14 cellular contexts compared by ENCODE assay signal in genomic region chr17:40253565-40253964, GRCh38. TPM values are rescaled to one million over a fixed set of nuclear protein-coding genes. Genes with fewer than 3 reads are reported as not detected.
DNase-seq lines count a peak whose midpoint lies in the region; ATAC-seq and TF ChIP-seq lines count a peak whose summit lies in the region.
"Had no signal": no experiment of that assay in that cellular context is flagged by ENCODE, and none has a peak within 500 bp of the region (broad histone marks: within the 10 kb centered on the region; RNA-seq: fewer than 3 reads in every experiment).

No MANE protein-coding gene starts in this region.

- H3K36me3 Mint-ChIP-seq in WTC11, result peaks cover 21% of the 10 kb centered on the region
- H3K36me3 Mint-ChIP-seq in stimulated activated effector memory CD8-positive, alpha-beta T cell treated with anti-CD3 and anti-CD28 coated beads, Interleukin-12 subunit alpha, Interleukin-12 subunit beta, amount 100 ng/mL, for 72 hours, result peaks cover 7% of the 10 kb centered on the region

- TF ChIP-seq CTCF in HEK293 (tag by site-specific recombination; IDR thresholded peaks at IDR 0.05) (no peak), WTC11 (IDR thresholded peaks at IDR 0.05) (no peak)

- peaks cover 24 to 26% of the 10 kb centered on the region in 2 experiments for H3K36me3 ChIP-seq in HEK293 (ENCODE audit: control insufficient read depth in 2 of 2, insufficient read depth in 1 of 2, low read length in 2 of 2)

- DNase-seq in WTC11 (ENCODE audit: low spot score) (no peak), foreskin melanocyte (peak; percentile 21), islet precursor cell (no peak)
- no peak for DNase-seq in stimulated activated effector memory CD8-positive, alpha-beta T cell treated with anti-CD3 and anti-CD28 coated beads, Interleukin-12 subunit alpha, Interleukin-12 subunit beta, amount 100 ng/mL, for 72 hours (ENCODE audit: low spot score in 2 of 2)
- DNase-seq: CD8-positive, alpha-beta memory T cell; IMR-90; NCI-H1048; NCI-H146; NCI-H510A; SHP77 had no signal

- no peak overlapping the region for H3K4me3 ChIP-seq in HEK293 (ENCODE audit: low read depth, low read length)
- H3K4me3 ChIP-seq: BLaER1 had no signal

- H3K27ac ChIP-seq in HEK293 (ENCODE audit: extremely low read depth, low read depth, low read length), result no peak overlapping the region
- H3K27ac ChIP-seq: BLaER1 had no signal

- POLR2A ChIA-PET in HEK293 (lab: Yijun Ruan, JAX), result interaction anchor here (0.5 kb wide), 1 partner anchor 156 kb away, joined by 3 read pairs; no protein-coding TSS in a partner anchor
- POLR2A ChIA-PET in WTC11 (lab: Charles Lee), result no interaction called here

- H3K27me3 Mint-ChIP-seq in WTC11 (ENCODE audit: low read depth), result no peaks in the 10 kb centered on the region
- H3K27me3 Mint-ChIP-seq: CD8-positive, alpha-beta memory T cell had no signal

- no peaks in the 10 kb centered on the region for H3K9me3 ChIP-seq in HEK293 (ENCODE audit: control insufficient read depth, insufficient read depth, low read depth, low read length)
- H3K9me3 ChIP-seq: BLaER1 had no signal

- ATAC-seq in WTC11 (no peak), HG03025 (IDR thresholded peaks at IDR 0.05; ENCODE audit: low FRiP score, unreplicated experiment) (no peak), HG03457 (IDR thresholded peaks at IDR 0.05; ENCODE audit: unreplicated experiment) (no peak)
- ATAC-seq in stimulated activated effector memory CD8-positive, alpha-beta T cell treated with anti-CD3 and anti-CD28 coated beads, Interleukin-12 subunit alpha, Interleukin-12 subunit beta, amount 100 ng/mL, for 72 hours, result no peak

- H3K4me1 Mint-ChIP-seq in WTC11, result no peaks in the 10 kb centered on the region
- H3K4me1 Mint-ChIP-seq in stimulated activated effector memory CD8-positive, alpha-beta T cell treated with anti-CD3 and anti-CD28 coated beads, Interleukin-12 subunit alpha, Interleukin-12 subunit beta, amount 100 ng/mL, for 72 hours, result peaks cover 5% of the 10 kb centered on the region

- peaks cover 13% of the 10 kb centered on the region for H3K4me1 ChIP-seq in HEK293 (ENCODE audit: control insufficient read depth, insufficient read depth, low read length)
- H3K4me1 ChIP-seq: BLaER1 had no signal

- CTCF ChIA-PET in HEK293 (lab: Yijun Ruan, JAX), result interaction anchor here (0.6 kb wide), 1 partner anchor 54 kb away, joined by 4 read pairs; no protein-coding TSS in a partner anchor
- CTCF ChIA-PET in WTC11 (lab: Charles Lee), result interaction anchor here (0.6 kb wide), 2 partner anchors 34 to 140 kb away, joined by 3 read pairs; partner anchors contain the start of gene WIPF2

- H3K27ac Mint-ChIP-seq in WTC11, result peak overlapping the region; percentile 57; the same call in 1 of the 2 replicates
- H3K27ac Mint-ChIP-seq in stimulated activated effector memory CD8-positive, alpha-beta T cell treated with anti-CD3 and anti-CD28 coated beads, Interleukin-12 subunit alpha, Interleukin-12 subunit beta, amount 100 ng/mL, for 72 hours, result peak overlapping the region; percentile 63

- no peaks in the 10 kb centered on the region for H3K9me3 Mint-ChIP-seq in WTC11
- no peaks in the 10 kb centered on the region for H3K9me3 Mint-ChIP-seq in stimulated activated effector memory CD8-positive, alpha-beta T cell treated with anti-CD3 and anti-CD28 coated beads, Interleukin-12 subunit alpha, Interleukin-12 subunit beta, amount 100 ng/mL, for 72 hours
- H3K9me3 Mint-ChIP-seq: CD8-positive, alpha-beta memory T cell had no signal

- H3K4me3 Mint-ChIP-seq in WTC11, result no peak overlapping the region
- H3K4me3 Mint-ChIP-seq in stimulated activated effector memory CD8-positive, alpha-beta T cell treated with anti-CD3 and anti-CD28 coated beads, Interleukin-12 subunit alpha, Interleukin-12 subunit beta, amount 100 ng/mL, for 72 hours, result no peak overlapping the region
- H3K4me3 Mint-ChIP-seq: CD8-positive, alpha-beta memory T cell had no signal

TF ChIP-seq in HEK293, 187 proteins besides CTCF, POLR2A, EP300 and RAD21:
- TF ChIP-seq PRDM10 (tag by site-specific recombination; IDR thresholded peaks at IDR 0.05) (no peak), PRDM6 (tag by site-specific recombination; IDR thresholded peaks at IDR 0.05) (peak; percentile 66; the same call in 1 of the 2 replicates), FEZF1 (tag by site-specific recombination; IDR thresholded peaks at IDR 0.05) (peak; percentile 52)

TF ChIP-seq in WTC11, 78 proteins besides CTCF, POLR2A, EP300 and RAD21 (continues in another document):
- TF ChIP-seq USF1 (CRISPR knock-in tag; IDR thresholded peaks at IDR 0.05), result no peak
- TF ChIP-seq ZBTB21 (CRISPR knock-in tag; IDR thresholded peaks at IDR 0.05; ENCODE audit: borderline replicate concordance), result no peak
- TF ChIP-seq PRRX2 (CRISPR knock-in tag; IDR thresholded peaks at IDR 0.05), result no peak
- TF ChIP-seq MLX (CRISPR knock-in tag; IDR thresholded peaks at IDR 0.05), result no peak
- TF ChIP-seq CREM (CRISPR knock-in tag; IDR thresholded peaks at IDR 0.05), result no peak
- TF ChIP-seq IRF1 (CRISPR knock-in tag; IDR thresholded peaks at IDR 0.05), result no peak
- TF ChIP-seq TP53 (CRISPR knock-in tag; IDR thresholded peaks at IDR 0.05), result no peak
- TF ChIP-seq SMAD4 (CRISPR knock-in tag; IDR thresholded peaks at IDR 0.05), result no peak
- TF ChIP-seq ZNF396 (CRISPR knock-in tag; IDR thresholded peaks at IDR 0.05; ENCODE audit: borderline replicate concordance), result no peak
- TF ChIP-seq FOXK1 (CRISPR knock-in tag; IDR thresholded peaks at IDR 0.05), result no peak
- no peak for TF ChIP-seq ARID4B (CRISPR knock-in tag; IDR thresholded peaks at IDR 0.05; ENCODE audit: borderline replicate concordance)

RNA-seq across cellular contexts. Expression of gene CDC6, which starts 34.1 kb away (rescaled TPM):
- 85.9 to 125 TPM (median 87.9 TPM) in 3 replicates for total RNA-seq in WTC11 (2021)

RNA-seq across cellular contexts. Expression of gene WIPF2, which starts 34.5 kb away (rescaled TPM):
- total RNA-seq in WTC11 (2021), result 23.0 to 24.6 TPM (median 23.8 TPM) in 3 replicates

RNA-seq across cellular contexts. Expression of gene RARA, which starts 55.4 kb away (rescaled TPM):
- 14.3 to 20.7 TPM (median 15.8 TPM) in 3 replicates for total RNA-seq in WTC11 (2021)
